5 cellular contexts compared by ENCODE assay signal in genomic region chr21:10432456-10432855, GRCh38.
DNase-seq lines count a peak whose midpoint lies in the region; ATAC-seq and TF ChIP-seq lines count a peak whose summit lies in the region.
"Not testable (repeated sequence)": the region's sequence is repeated elsewhere in the genome, so short reads cannot be mapped to it uniquely, and the experiment has no call there.

No MANE protein-coding gene starts in this region.

- H3K36me3 Mint-ChIP-seq in activated CD4-positive, alpha-beta T cell treated with anti-CD3 and anti-CD28 coated beads, Interleukin-2, amount 10 ng/mL, durations not matched to agents 24 days and 14 days (ENCODE audit: low read depth), result not testable (repeated sequence)

- not testable (repeated sequence) for H3K4me1 ChIP-seq in HUES48 (ENCODE audit: control insufficient read depth, insufficient read depth, low read length); esophagus muscularis mucosa

- H3K27me3 Mint-ChIP-seq in activated CD4-positive, alpha-beta T cell treated with anti-CD3 and anti-CD28 coated beads, Interleukin-2, amount 10 ng/mL, durations not matched to agents 24 days and 14 days, result not testable (repeated sequence)

- H3K4me3 Mint-ChIP-seq in activated CD4-positive, alpha-beta T cell treated with anti-CD3 and anti-CD28 coated beads, Interleukin-2, amount 10 ng/mL, durations not matched to agents 24 days and 14 days, result not testable (repeated sequence)

- TF ChIP-seq POLR2A in esophagus muscularis mucosa (IDR thresholded peaks at IDR 0.05; ENCODE audit: low read depth), result not testable (repeated sequence)

- not testable (repeated sequence) for TF ChIP-seq EP300 in esophagus muscularis mucosa (IDR thresholded peaks at IDR 0.05)

- not testable (repeated sequence) for H3K4me1 Mint-ChIP-seq in activated CD4-positive, alpha-beta T cell treated with anti-CD3 and anti-CD28 coated beads, Interleukin-2, amount 10 ng/mL, durations not matched to agents 24 days and 14 days

- H3K27ac Mint-ChIP-seq in activated CD4-positive, alpha-beta T cell treated with anti-CD3 and anti-CD28 coated beads, Interleukin-2, amount 10 ng/mL, durations not matched to agents 24 days and 14 days, result not testable (repeated sequence)

- ATAC-seq in sciatic nerve, result peak; percentile 5

- H3K4me3 ChIP-seq in HUES48 (ENCODE audit: low read depth, low read length), result 0 out of 2 replicates have a peak overlapping the region, but pooled peaks have one; percentile 22
- H3K4me3 ChIP-seq in esophagus muscularis mucosa, result not testable (repeated sequence)

- intact Hi-C loops in activated CD4-positive, alpha-beta T cell treated with anti-CD3 and anti-CD28 coated beads, Interleukin-2, amount 10 ng/mL, durations not matched to agents 24 days and 14 days (cut with micrococcal nuclease); esophagus muscularis mucosa (cut with DNase I); sciatic nerve (cut with DNase I): not testable (repeated sequence)

- not testable (repeated sequence) for H3K27ac ChIP-seq in HUES48 (ENCODE audit: low read depth, low read length); esophagus muscularis mucosa (replicated peaks in 1 of 4)

- H3K9me3 Mint-ChIP-seq in activated CD4-positive, alpha-beta T cell treated with anti-CD3 and anti-CD28 coated beads, Interleukin-2, amount 10 ng/mL, durations not matched to agents 24 days and 14 days, result not testable (repeated sequence)

- DNase-seq in activated CD4-positive, alpha-beta T cell treated with anti-CD3 and anti-CD28 coated beads, Interleukin-2, amount 10 ng/mL, durations not matched to agents 24 days and 14 days, result peak; percentile 53
- DNase-seq in esophagus muscularis mucosa (ENCODE audit: extremely low spot score) (peak; percentile 84), ureter (ENCODE audit: low spot score) (peak; percentile 42)
- not testable (repeated sequence) for DNase-seq in sciatic nerve (ENCODE audit: low spot score)

- H3K36me3 ChIP-seq in HUES48 (ENCODE audit: control insufficient read depth, insufficient read depth, low read length); esophagus muscularis mucosa: not testable (repeated sequence)

- H3K27me3 ChIP-seq in HUES48 (ENCODE audit: control insufficient read depth, insufficient read depth, low read length), result not testable (repeated sequence)
- peaks cover 0 to 10% (median 0%) of the 10 kb centered on the region in 4 donors for H3K27me3 ChIP-seq in esophagus muscularis mucosa

- TF ChIP-seq CTCF in esophagus muscularis mucosa (IDR thresholded peaks at IDR 0.05), result not testable (repeated sequence)

- not testable (repeated sequence) for H3K9ac ChIP-seq in HUES48 (ENCODE audit: low read depth, low read length)

- H3K9me3 ChIP-seq in HUES48 (ENCODE audit: control insufficient read depth, insufficient read depth, low read length) (peaks cover 85% of the 10 kb centered on the region), esophagus muscularis mucosa (peaks cover 0 to 24% (median 17%) of the 10 kb centered on the region in 4 donors)
